In the genomic region with DNA sequence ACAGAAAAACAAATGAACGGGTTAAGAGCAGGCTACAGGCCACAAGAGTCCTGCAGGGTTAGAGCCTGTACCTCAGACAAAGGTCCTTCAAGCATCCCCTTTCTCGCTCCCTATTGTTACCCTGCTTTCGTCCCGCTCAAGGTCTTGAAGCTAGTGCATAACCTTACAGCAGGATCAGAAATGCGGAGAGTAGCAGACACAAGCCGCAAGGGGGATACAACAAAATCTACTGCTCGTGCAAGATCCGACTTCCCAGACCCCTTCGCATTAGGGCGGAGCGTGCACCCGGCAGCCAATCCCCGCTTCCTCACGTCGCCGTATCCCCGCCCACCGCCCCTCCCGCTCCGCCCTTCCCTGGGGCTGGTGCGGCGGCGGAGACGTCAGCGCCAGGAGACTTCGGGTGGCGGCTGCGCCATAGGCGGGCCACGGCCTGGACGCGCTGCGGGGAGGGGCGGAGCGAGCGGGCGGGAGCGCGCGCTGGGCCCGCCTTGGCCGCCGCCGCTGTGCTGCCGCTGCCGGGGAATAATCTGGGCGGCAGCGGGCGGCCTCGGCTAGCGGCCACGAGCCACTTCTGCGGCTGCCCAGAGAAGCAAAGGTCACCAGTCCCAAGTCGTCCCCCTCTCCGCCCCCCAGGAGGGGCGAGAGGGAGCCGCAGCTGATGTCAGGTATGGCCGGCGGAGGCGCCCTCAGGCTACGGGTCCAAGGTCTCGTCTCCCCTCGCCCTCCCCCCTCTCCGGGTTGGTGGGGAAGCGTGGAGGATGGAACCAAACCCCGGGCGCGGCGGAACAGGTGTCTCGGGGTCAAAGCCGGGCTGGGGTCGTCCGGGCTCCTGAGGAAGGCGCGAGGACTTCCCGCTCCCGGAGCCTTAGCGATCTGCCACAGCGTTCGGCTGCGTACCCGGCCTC, we compare ENCODE assay signal across 8 cellular contexts. TPM values are rescaled to one million over a fixed set of nuclear protein-coding genes. Genes with fewer than 3 reads are reported as not detected.
DNase-seq lines count a peak whose midpoint lies in the region; ATAC-seq and TF ChIP-seq lines count a peak whose summit lies in the region.

A gene (plus strand): TSS at position 389 of the 905 bp plus-strand sequence. CDS start 51,776 bp downstream, outside the sequence.

- H3K4me1 Mint-ChIP-seq in chondrocyte (ENCODE audit: low read depth) = peaks cover 27% of the 10 kb centered on the region

- no peaks in the 10 kb centered on the region for H3K9me3 Mint-ChIP-seq in chondrocyte (ENCODE audit: low read depth)

- H3K4me3 Mint-ChIP-seq in chondrocyte (ENCODE audit: unreplicated experiment) = peak within 1 kb of the TSS; percentile 72

- H3K27me3 Mint-ChIP-seq in chondrocyte (ENCODE audit: low read depth) = no peaks in the 10 kb centered on the region

- H3K9me3 ChIP-seq in BE2C = no peaks in the 10 kb centered on the region

- peak within 1 kb of the TSS; percentile 86 for H3K4me3 ChIP-seq in BE2C (ENCODE audit: low read depth, low read length)
- peak within 1 kb of the TSS; percentile 69 for H3K4me3 ChIP-seq in kidney epithelial cell (ENCODE audit: low read depth, low read length)

- TF ChIP-seq POLR2A in GM19193 (IDR thresholded peaks at IDR 0.05; ENCODE audit: extremely low read depth, insufficient read depth, insufficient read length) = peak; percentile 74

- TF ChIP-seq CTCF in BE2C (IDR thresholded peaks at IDR 0.05; ENCODE audit: low read depth, low read length) = peak; percentile 64
- peak; percentile 68 for TF ChIP-seq CTCF in chondrocyte (IDR thresholded peaks at IDR 0.05)
- TF ChIP-seq CTCF in kidney epithelial cell (IDR thresholded peaks at IDR 0.05; ENCODE audit: insufficient read depth, low read length, poor library complexity, severe bottlenecking) = peak; percentile 42

- ATAC-seq in HG03439 (IDR thresholded peaks at IDR 0.05; ENCODE audit: unreplicated experiment) = peak; percentile 84

- no peaks in the 10 kb centered on the region; the same call in 1 of the 2 replicates for H3K4me1 ChIP-seq in BE2C

- DNase-seq in BE2C (peak; percentile 98), NCI-H510A (lab: John Stamatoyannopoulos, UW) (peak; percentile 93), chondrocyte (ENCODE audit: low spot score) (peak; percentile 97), kidney epithelial cell (ENCODE audit: low read depth) (peak; percentile 89)
- peak; percentile 95 to 96 for DNase-seq in activated CD4-positive, alpha-beta T cell treated with anti-CD3 and anti-CD28 coated beads for 24 hours (ENCODE audit: low read depth in 2 of 2)
- DNase-seq in stimulated activated CD4-positive, alpha-beta T cell treated with anti-CD3 and anti-CD28 coated beads, Interleukin-15, amount 100 ng/mL, for 48 hours (ENCODE audit: low read depth in 2 of 2) = peak; percentile 93 to 97

- peaks cover 3% of the 10 kb centered on the region for H3K36me3 Mint-ChIP-seq in chondrocyte (ENCODE audit: low read depth)

- no peaks in the 10 kb centered on the region for H3K27me3 ChIP-seq in BE2C
- no peaks in the 10 kb centered on the region for H3K27me3 ChIP-seq in kidney epithelial cell (ENCODE audit: control insufficient read depth, insufficient read depth, low read length)

- H3K36me3 ChIP-seq in BE2C (no peaks in the 10 kb centered on the region), kidney epithelial cell (ENCODE audit: control insufficient read depth, insufficient read depth, low read length) (no peaks in the 10 kb centered on the region)

- peak within 1 kb of the TSS; percentile 84 for H3K27ac Mint-ChIP-seq in chondrocyte (ENCODE audit: unreplicated experiment)

RNA-seq across cellular contexts. Expression of the gene that starts here (rescaled TPM):
- polyA plus RNA-seq in BE2C (2012; ENCODE audit: insufficient read depth, insufficient read length, low read depth) = 5.9 TPM
- 25.2 to 27.7 TPM (median 25.2 TPM) in 3 replicates for total RNA-seq in chondrocyte
- total RNA-seq in kidney epithelial cell = 47.6 and 102 TPM in 2 replicates

Comparison
In these comparisons a context has a peak if more than half of its experiments do, and no peak if none do; other contexts are left out.
1. Peak in every context shown above with its lines: DNase-seq, ATAC-seq and H3K4me3 ChIP-seq.